ENCODE assay signal across 1 cellular context in genomic region chr11:66550887-66551286, GRCh38.
TF ChIP-seq lines count a peak whose summit lies in the region.

No MANE protein-coding gene starts in this region.

TF ChIP-seq in HEK293, 187 proteins besides CTCF, POLR2A, EP300 and RAD21 (continued from another document):
- TF ChIP-seq PATZ1 (tag by site-specific recombination; IDR thresholded peaks at IDR 0.05) (no peak), ZNF621 (tag by site-specific recombination; IDR thresholded peaks at IDR 0.05) (no peak), ZNF768 (tag by site-specific recombination; IDR thresholded peaks at IDR 0.05) (peak; percentile 26; the same call in 1 of the 2 replicates)
TF ChIP-seq in HEK293: peak in this region for 1.
